In the genomic region with DNA sequence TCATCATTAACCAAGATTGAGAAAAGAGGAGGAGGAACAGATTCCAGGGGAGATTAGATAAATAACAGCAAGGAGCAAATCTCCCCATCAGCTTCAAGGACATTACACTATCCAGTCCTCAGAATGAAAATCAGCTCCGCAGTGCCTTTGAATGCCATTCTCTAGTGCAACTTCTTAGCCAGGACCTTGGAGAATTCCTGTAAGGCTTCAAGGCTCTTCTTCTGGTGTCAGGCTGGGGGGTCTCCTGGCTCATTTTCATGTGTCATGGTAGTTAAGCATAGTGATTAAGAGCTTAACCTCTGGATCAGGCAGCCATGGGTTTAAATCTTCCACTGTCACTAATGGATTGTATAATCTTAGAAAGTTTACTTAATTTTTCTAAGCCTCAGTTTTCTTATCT, we compare ENCODE assay signal across 26 cellular contexts.
"Had no signal": no experiment of that assay in that cellular context is flagged by ENCODE, and none has a peak within 500 bp of the region (broad histone marks: within the 10 kb centered on the region; RNA-seq: fewer than 3 reads in every experiment).

No MANE protein-coding gene starts in this region.

- H3K4me3 ChIP-seq: left lung, lower lobe of right lung, neural progenitor cell, right atrium auricular region, right lobe of liver, smooth muscle cell, tibial nerve, uterus had no signal

- H3K27ac ChIP-seq: left lung, lower lobe of right lung, neural progenitor cell, neutrophil, right atrium auricular region, right lobe of liver, tibial nerve, uterus had no signal

- H3K27me3 ChIP-seq: neural progenitor cell, right atrium auricular region, right lobe of liver, tibial nerve, uterus had no signal

- H3K36me3 ChIP-seq: left lung, lower lobe of right lung, neural progenitor cell, neutrophil, right atrium auricular region, right lobe of liver, tibial nerve, uterus had no signal

- ATAC-seq: left colon; left lung; lower lobe of right lung; natural killer cell; right lobe of liver; stimulated activated memory B cell treated with anti-CD40 and anti-IgM and Interleukin-4, amounts not matched to agents 10 μg/mL and 1 μg/mL and 100 μg/mL, for 72 hours; stimulated activated naive CD8-positive, alpha-beta T cell treated with anti-CD3 and anti-CD28 coated beads, Interleukin-15, amount 100 ng/mL, for 72 hours had no signal

- DNase-seq: hippocampal formation; kidney; left colon; left lung; lower lobe of right lung; mammary epithelial cell; mesenchymal stem cell; naive B cell; natural killer cell; nephron progenitor cell; occipital lobe; right lobe of liver; stimulated activated CD4-positive, alpha-beta T cell treated with anti-CD3 and anti-CD28 coated beads, Interleukin-1b, Interleukin-23, amount 100 ng/mL, for 48 hours; stimulated activated CD4-positive, alpha-beta T cell treated with anti-CD3 and anti-CD28 coated beads, Interleukin-2, amount 100 ng/mL, for 48 hours; stimulated activated CD4-positive, alpha-beta T cell treated with anti-CD3 and anti-CD28 coated beads, Interleukin-4, amount 100 ng/mL, for 4 hours; stimulated activated CD8-positive, alpha-beta memory T cell treated with anti-CD3 and anti-CD28 coated beads, Interleukin-4, amount 100 ng/mL, for 48 hours; stimulated activated naive CD4-positive, alpha-beta T cell treated with Interleukin-2 at 50 U/mL for 16 hours; stimulated activated naive CD8-positive, alpha-beta T cell treated with anti-CD3 and anti-CD28 coated beads, Interleukin-15, amount 100 ng/mL, for 72 hours; substantia nigra; uterus had no signal

- H3K4me1 ChIP-seq: left lung, lower lobe of right lung, neural progenitor cell, right atrium auricular region, right lobe of liver, tibial nerve, uterus had no signal

- H3K9me3 ChIP-seq: left lung, lower lobe of right lung, neutrophil, right atrium auricular region, right lobe of liver, tibial nerve, uterus had no signal
